29 cellular contexts compared by ENCODE assay signal in genomic region chr1:33784876-33785275, GRCh38.
"Had no signal": no experiment of that assay in that cellular context is flagged by ENCODE, and none has a peak within 500 bp of the region (broad histone marks: within the 10 kb centered on the region; RNA-seq: fewer than 3 reads in every experiment).

No MANE protein-coding gene starts in this region.

- H3K4me3 Mint-ChIP-seq: activated CD4-positive, alpha-beta memory T cell treated with anti-CD3 and anti-CD28 coated beads for 36 hours; activated CD4-positive, alpha-beta T cell treated with anti-CD3 and anti-CD28 coated beads for 36 hours; activated CD4-positive, alpha-beta T cell treated with anti-CD3 and anti-CD28 coated beads, Interleukin-2, amount 10 ng/mL, durations not matched to agents 24 days and 14 days; activated CD8-positive, alpha-beta memory T cell treated with anti-CD3 and anti-CD28 coated beads, Interleukin-2, amount 10 ng/mL, durations not matched to agents 7 days and 5 days; activated CD8-positive, alpha-beta T cell treated with anti-CD3 and anti-CD28 coated beads, Interleukin-2, amount 10 ng/mL, durations not matched to agents 7 days and 5 days; activated naive CD4-positive, alpha-beta T cell treated with anti-CD3 and anti-CD28 coated beads for 36 hours; activated naive CD4-positive, alpha-beta T cell treated with anti-CD3 and anti-CD28 coated beads, Interleukin-2, amount 50 U/mL, for 24 hours; activated naive CD8-positive, alpha-beta T cell treated with anti-CD3 and anti-CD28 coated beads for 36 hours; activated naive CD8-positive, alpha-beta T cell treated with anti-CD3 and anti-CD28 coated beads, Interleukin-2, amount 50 U/mL, for 24 hours; activated T-helper 1 cell treated with anti-CD3 and anti-CD28 coated beads, Interleukin-12 subunit alpha, Interleukin-12 subunit beta, Interleukin-2, Interleukin-4 antibody, amounts not matched to agents 30 ng/mL and 10 ng/mL and 1 ng/mL, durations not matched to agents 14 hours and 24 hours and 36 hours had no signal

- H3K4me1 Mint-ChIP-seq: activated CD4-positive, alpha-beta T cell treated with anti-CD3 and anti-CD28 coated beads for 36 hours; activated CD4-positive, alpha-beta T cell treated with anti-CD3 and anti-CD28 coated beads, Interleukin-2, amount 10 ng/mL, durations not matched to agents 24 days and 14 days; activated CD8-positive, alpha-beta memory T cell treated with anti-CD3 and anti-CD28 coated beads, Interleukin-2, amount 10 ng/mL, durations not matched to agents 7 days and 5 days; activated naive CD4-positive, alpha-beta T cell treated with anti-CD3 and anti-CD28 coated beads, Interleukin-2, amount 50 U/mL, for 24 hours; activated naive CD8-positive, alpha-beta T cell treated with anti-CD3 and anti-CD28 coated beads for 36 hours; activated naive CD8-positive, alpha-beta T cell treated with anti-CD3 and anti-CD28 coated beads, Interleukin-2, amount 50 U/mL, for 24 hours had no signal

- ATAC-seq: activated CD4-positive, alpha-beta T cell treated with anti-CD3 and anti-CD28 coated beads for 36 hours; activated CD8-positive, alpha-beta memory T cell treated with anti-CD3 and anti-CD28 coated beads, Interleukin-2, amount 10 ng/mL, durations not matched to agents 7 days and 5 days; activated CD8-positive, alpha-beta T cell treated with anti-CD3 and anti-CD28 coated beads, Interleukin-2, amount 10 ng/mL, durations not matched to agents 7 days and 5 days; activated naive CD8-positive, alpha-beta T cell treated with anti-CD3 and anti-CD28 coated beads, Interleukin-2, amount 50 U/mL, for 24 hours; body of pancreas; gastroesophageal sphincter had no signal

- H3K9me3 Mint-ChIP-seq: activated CD4-positive, alpha-beta memory T cell treated with anti-CD3 and anti-CD28 coated beads for 36 hours; activated CD4-positive, alpha-beta T cell treated with anti-CD3 and anti-CD28 coated beads, Interleukin-2, amount 10 ng/mL, durations not matched to agents 24 days and 14 days; activated naive CD4-positive, alpha-beta T cell treated with anti-CD3 and anti-CD28 coated beads for 36 hours; activated naive CD4-positive, alpha-beta T cell treated with anti-CD3 and anti-CD28 coated beads, Interleukin-2, amount 50 U/mL, for 24 hours; activated naive CD8-positive, alpha-beta T cell treated with anti-CD3 and anti-CD28 coated beads for 36 hours; activated naive CD8-positive, alpha-beta T cell treated with anti-CD3 and anti-CD28 coated beads, Interleukin-2, amount 50 U/mL, for 24 hours; activated T-helper 1 cell treated with anti-CD3 and anti-CD28 coated beads, Interleukin-12 subunit alpha, Interleukin-12 subunit beta, Interleukin-2, Interleukin-4 antibody, amounts not matched to agents 30 ng/mL and 10 ng/mL and 1 ng/mL, durations not matched to agents 14 hours and 24 hours and 36 hours; activated T-helper 2 cell treated with anti-CD3 and anti-CD28 coated beads, Interferon-gamma antibody, Interleukin-2, Interleukin-4, amounts not matched to agents 10 μg/mL and 5 μg/mL and 100 μg/mL, durations not matched to agents 14 hours and 24 hours and 36 hours had no signal

- H3K36me3 Mint-ChIP-seq: activated CD4-positive, alpha-beta memory T cell treated with anti-CD3 and anti-CD28 coated beads for 36 hours; activated CD8-positive, alpha-beta memory T cell treated with anti-CD3 and anti-CD28 coated beads, Interleukin-2, amount 10 ng/mL, durations not matched to agents 7 days and 5 days; activated naive CD4-positive, alpha-beta T cell treated with anti-CD3 and anti-CD28 coated beads, Interleukin-2, amount 50 U/mL, for 24 hours; activated naive CD8-positive, alpha-beta T cell treated with anti-CD3 and anti-CD28 coated beads for 36 hours had no signal

- DNase-seq: activated CD4-positive, alpha-beta memory T cell treated with anti-CD3 and anti-CD28 coated beads for 36 hours; activated CD4-positive, alpha-beta T cell treated with anti-CD3 and anti-CD28 coated beads for 36 hours; activated CD4-positive, alpha-beta T cell treated with anti-CD3 and anti-CD28 coated beads, Interleukin-2, amount 10 ng/mL, durations not matched to agents 24 days and 14 days; activated CD4-positive, CD25-positive, alpha-beta regulatory T cell; activated CD4-positive, CD25-positive, alpha-beta regulatory T cell treated with anti-CD3 and anti-CD28 coated beads, Interleukin-2, amount 50 U/mL, for 72 hours; activated CD8-positive, alpha-beta memory T cell treated with anti-CD3 and anti-CD28 coated beads, Interleukin-2, amount 10 ng/mL, durations not matched to agents 7 days and 5 days; activated CD8-positive, alpha-beta memory T cell treated with anti-CD3 and anti-CD28 coated beads, Interleukin-2, amount 50 U/mL, for 4 hours; activated CD8-positive, alpha-beta T cell treated with anti-CD3 and anti-CD28 coated beads, Interleukin-2, amount 10 ng/mL, durations not matched to agents 7 days and 5 days; activated effector memory CD4-positive, alpha-beta T cell treated with anti-CD3 and anti-CD28 coated beads, Interleukin-2, amount 50 U/mL, for 16 hours; activated naive CD4-positive, alpha-beta T cell treated with anti-CD3 and anti-CD28 coated beads for 36 hours; activated naive CD8-positive, alpha-beta T cell treated with anti-CD3 and anti-CD28 coated beads for 36 hours; activated naive CD8-positive, alpha-beta T cell treated with anti-CD3 and anti-CD28 coated beads, Interleukin-2, amount 50 U/mL, for 24 hours; activated T-cell treated with anti-CD3 and anti-CD28 coated beads, Interleukin-2, amount 50 U/mL, for 1 hour; activated T-cell treated with anti-CD3 and anti-CD28 coated beads, Interleukin-2, amount 50 U/mL, for 48 hours; amygdala; aorta; body of pancreas; cerebellar nuclear complex; cortex of kidney; effector CD8-positive, alpha-beta T cell; esophagus squamous epithelium; foreskin melanocyte; T-helper 2 cell had no signal

- H3K27me3 Mint-ChIP-seq: activated CD8-positive, alpha-beta memory T cell treated with anti-CD3 and anti-CD28 coated beads, Interleukin-2, amount 10 ng/mL, durations not matched to agents 7 days and 5 days had no signal

- H3K4me3 ChIP-seq: adrenal gland, body of pancreas, esophagus squamous epithelium, gastroesophageal sphincter had no signal

- H3K27ac ChIP-seq: adrenal gland, body of pancreas, epithelial cell of prostate, esophagus squamous epithelium, gastroesophageal sphincter had no signal

- H3K27ac Mint-ChIP-seq: activated CD4-positive, alpha-beta memory T cell treated with anti-CD3 and anti-CD28 coated beads for 36 hours; activated CD4-positive, alpha-beta T cell treated with anti-CD3 and anti-CD28 coated beads for 36 hours; activated CD4-positive, alpha-beta T cell treated with anti-CD3 and anti-CD28 coated beads, Interleukin-2, amount 10 ng/mL, durations not matched to agents 24 days and 14 days; activated CD8-positive, alpha-beta memory T cell treated with anti-CD3 and anti-CD28 coated beads, Interleukin-2, amount 10 ng/mL, durations not matched to agents 7 days and 5 days; activated CD8-positive, alpha-beta T cell treated with anti-CD3 and anti-CD28 coated beads, Interleukin-2, amount 10 ng/mL, durations not matched to agents 7 days and 5 days; activated naive CD4-positive, alpha-beta T cell treated with anti-CD3 and anti-CD28 coated beads for 36 hours; activated naive CD4-positive, alpha-beta T cell treated with anti-CD3 and anti-CD28 coated beads, Interleukin-2, amount 50 U/mL, for 24 hours; activated naive CD8-positive, alpha-beta T cell treated with anti-CD3 and anti-CD28 coated beads for 36 hours; activated naive CD8-positive, alpha-beta T cell treated with anti-CD3 and anti-CD28 coated beads, Interleukin-2, amount 50 U/mL, for 24 hours; activated T-helper 1 cell treated with anti-CD3 and anti-CD28 coated beads, Interleukin-12 subunit alpha, Interleukin-12 subunit beta, Interleukin-2, Interleukin-4 antibody, amounts not matched to agents 30 ng/mL and 10 ng/mL and 1 ng/mL, durations not matched to agents 14 hours and 24 hours and 36 hours; activated T-helper 2 cell treated with anti-CD3 and anti-CD28 coated beads, Interferon-gamma antibody, Interleukin-2, Interleukin-4, amounts not matched to agents 10 μg/mL and 5 μg/mL and 100 μg/mL, durations not matched to agents 14 hours and 24 hours and 36 hours had no signal
